Comparison of ENCODE assay signal across 20 cellular contexts in the genomic region with DNA sequence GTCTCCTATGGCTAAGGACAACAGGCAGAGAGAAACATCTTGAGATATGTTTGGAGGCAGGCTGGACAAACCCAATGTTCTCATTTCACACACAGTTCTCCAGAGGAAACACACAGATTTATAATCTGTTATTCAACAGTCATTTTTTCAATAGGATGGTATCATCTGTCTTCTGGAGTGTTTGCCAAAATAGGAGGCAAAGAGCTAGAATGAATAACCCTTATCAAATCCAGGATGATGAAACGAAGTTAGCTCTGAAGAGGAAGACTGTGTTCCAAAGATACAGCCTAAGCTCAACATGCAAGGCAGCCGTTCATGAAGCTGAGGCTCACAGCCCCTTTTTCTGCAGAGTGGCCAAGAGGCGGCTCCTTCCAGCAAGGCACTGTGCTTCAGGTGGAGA.
"Had no signal": no experiment of that assay in that cellular context is flagged by ENCODE, and none has a peak within 500 bp of the region (broad histone marks: within the 10 kb centered on the region; RNA-seq: fewer than 3 reads in every experiment).

No MANE protein-coding gene starts in this region.

- H3K36me3 ChIP-seq: brain microvascular endothelial cell, cardiac muscle cell had no signal

- H3K4me3 ChIP-seq: cardiac muscle cell had no signal

- DNase-seq: activated CD4-positive, alpha-beta T cell treated with anti-CD3 and anti-CD28 coated beads, Interleukin-2, amount 10 ng/mL, durations not matched to agents 24 days and 14 days; activated CD4-positive, alpha-beta T cell treated with anti-CD3 and anti-CD28 coated beads, Interleukin-2, amount 50 U/mL, for 48 hours; activated CD4-positive, CD25-positive, alpha-beta regulatory T cell treated with anti-CD3 and anti-CD28 coated beads, Interleukin-2, amount 50 U/mL, for 72 hours; activated gamma-delta T cell; activated naive CD4-positive, alpha-beta T cell treated with anti-CD3 and anti-CD28 coated beads for 36 hours; activated T-cell treated with anti-CD3 and anti-CD28 coated beads for 4 hours; activated T-cell treated with anti-CD3 and anti-CD28 coated beads, Interleukin-2, amount 50 U/mL, for 48 hours; brain microvascular endothelial cell; Kasumi-1; KBM-7; NCI-H1105 treated with DMSO at 0.1 percent for 48 hours; NCI-H146; NCI-H187 treated with DMSO at 0.1 percent for 48 hours; NCI-H446 treated with DMSO at 0.1 percent for 48 hours; NCI-H524 treated with DMSO at 0.1 percent for 48 hours; NCI-H748 treated with DMSO at 0.1 percent for 48 hours; SIG-M5; T-helper 17 cell; T-helper 9 cell had no signal

- H3K27ac ChIP-seq: brain microvascular endothelial cell, cardiac muscle cell had no signal

- H3K27me3 ChIP-seq: brain microvascular endothelial cell, cardiac muscle cell had no signal
